1 cellular context compared by ENCODE assay signal in genomic region chr15:77702211-77702957, GRCh38.
TF ChIP-seq lines count a peak whose summit lies in the region.

No MANE protein-coding gene starts in this region.

TF ChIP-seq in K562, 482 proteins besides CTCF, POLR2A, EP300 and RAD21 (continued from another document):
- TF ChIP-seq, protein P1, sequence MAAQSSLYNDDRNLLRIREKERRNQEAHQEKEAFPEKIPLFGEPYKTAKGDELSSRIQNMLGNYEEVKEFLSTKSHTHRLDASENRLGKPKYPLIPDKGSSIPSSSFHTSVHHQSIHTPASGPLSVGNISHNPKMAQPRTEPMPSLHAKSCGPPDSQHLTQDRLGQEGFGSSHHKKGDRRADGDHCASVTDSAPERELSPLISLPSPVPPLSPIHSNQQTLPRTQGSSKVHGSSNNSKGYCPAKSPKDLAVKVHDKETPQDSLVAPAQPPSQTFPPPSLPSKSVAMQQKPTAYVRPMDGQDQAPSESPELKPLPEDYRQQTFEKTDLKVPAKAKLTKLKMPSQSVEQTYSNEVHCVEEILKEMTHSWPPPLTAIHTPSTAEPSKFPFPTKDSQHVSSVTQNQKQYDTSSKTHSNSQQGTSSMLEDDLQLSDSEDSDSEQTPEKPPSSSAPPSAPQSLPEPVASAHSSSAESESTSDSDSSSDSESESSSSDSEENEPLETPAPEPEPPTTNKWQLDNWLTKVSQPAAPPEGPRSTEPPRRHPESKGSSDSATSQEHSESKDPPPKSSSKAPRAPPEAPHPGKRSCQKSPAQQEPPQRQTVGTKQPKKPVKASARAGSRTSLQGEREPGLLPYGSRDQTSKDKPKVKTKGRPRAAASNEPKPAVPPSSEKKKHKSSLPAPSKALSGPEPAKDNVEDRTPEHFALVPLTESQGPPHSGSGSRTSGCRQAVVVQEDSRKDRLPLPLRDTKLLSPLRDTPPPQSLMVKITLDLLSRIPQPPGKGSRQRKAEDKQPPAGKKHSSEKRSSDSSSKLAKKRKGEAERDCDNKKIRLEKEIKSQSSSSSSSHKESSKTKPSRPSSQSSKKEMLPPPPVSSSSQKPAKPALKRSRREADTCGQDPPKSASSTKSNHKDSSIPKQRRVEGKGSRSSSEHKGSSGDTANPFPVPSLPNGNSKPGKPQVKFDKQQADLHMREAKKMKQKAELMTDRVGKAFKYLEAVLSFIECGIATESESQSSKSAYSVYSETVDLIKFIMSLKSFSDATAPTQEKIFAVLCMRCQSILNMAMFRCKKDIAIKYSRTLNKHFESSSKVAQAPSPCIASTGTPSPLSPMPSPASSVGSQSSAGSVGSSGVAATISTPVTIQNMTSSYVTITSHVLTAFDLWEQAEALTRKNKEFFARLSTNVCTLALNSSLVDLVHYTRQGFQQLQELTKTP (IDR thresholded peaks at IDR 0.05; ENCODE audit: low read depth in 1 of 2, partially characterized antibody in 2 of 2): peak in 1 of 2 experiments; percentile 84
- TF ChIP-seq PML (IDR thresholded peaks at IDR 0.05; ENCODE audit: low read length): no peak
- no peak for TF ChIP-seq ZFP1 (CRISPR knock-in tag; IDR thresholded peaks at IDR 0.05)
- peak; percentile 94 for TF ChIP-seq MIER1 (IDR thresholded peaks at IDR 0.05; ENCODE audit: low read depth)
- 0 out of 2 replicates have a peak, but pooled peaks have one; percentile 21 for TF ChIP-seq E2F5 (CRISPR knock-in tag; IDR thresholded peaks at IDR 0.05)
- TF ChIP-seq ZNF395 (CRISPR knock-in tag; IDR thresholded peaks at IDR 0.05): 0 out of 2 replicates have a peak, but pooled peaks have one; percentile 26
- no peak for TF ChIP-seq ZNF316 (IDR thresholded peaks at IDR 0.05)
- no peak for TF ChIP-seq NEUROD1 (IDR thresholded peaks at IDR 0.05; ENCODE audit: borderline replicate concordance, low read depth, low read length, partially characterized antibody)
- TF ChIP-seq EHMT2 (IDR thresholded peaks at IDR 0.05): peak; percentile 98
- TF ChIP-seq, protein P2, sequence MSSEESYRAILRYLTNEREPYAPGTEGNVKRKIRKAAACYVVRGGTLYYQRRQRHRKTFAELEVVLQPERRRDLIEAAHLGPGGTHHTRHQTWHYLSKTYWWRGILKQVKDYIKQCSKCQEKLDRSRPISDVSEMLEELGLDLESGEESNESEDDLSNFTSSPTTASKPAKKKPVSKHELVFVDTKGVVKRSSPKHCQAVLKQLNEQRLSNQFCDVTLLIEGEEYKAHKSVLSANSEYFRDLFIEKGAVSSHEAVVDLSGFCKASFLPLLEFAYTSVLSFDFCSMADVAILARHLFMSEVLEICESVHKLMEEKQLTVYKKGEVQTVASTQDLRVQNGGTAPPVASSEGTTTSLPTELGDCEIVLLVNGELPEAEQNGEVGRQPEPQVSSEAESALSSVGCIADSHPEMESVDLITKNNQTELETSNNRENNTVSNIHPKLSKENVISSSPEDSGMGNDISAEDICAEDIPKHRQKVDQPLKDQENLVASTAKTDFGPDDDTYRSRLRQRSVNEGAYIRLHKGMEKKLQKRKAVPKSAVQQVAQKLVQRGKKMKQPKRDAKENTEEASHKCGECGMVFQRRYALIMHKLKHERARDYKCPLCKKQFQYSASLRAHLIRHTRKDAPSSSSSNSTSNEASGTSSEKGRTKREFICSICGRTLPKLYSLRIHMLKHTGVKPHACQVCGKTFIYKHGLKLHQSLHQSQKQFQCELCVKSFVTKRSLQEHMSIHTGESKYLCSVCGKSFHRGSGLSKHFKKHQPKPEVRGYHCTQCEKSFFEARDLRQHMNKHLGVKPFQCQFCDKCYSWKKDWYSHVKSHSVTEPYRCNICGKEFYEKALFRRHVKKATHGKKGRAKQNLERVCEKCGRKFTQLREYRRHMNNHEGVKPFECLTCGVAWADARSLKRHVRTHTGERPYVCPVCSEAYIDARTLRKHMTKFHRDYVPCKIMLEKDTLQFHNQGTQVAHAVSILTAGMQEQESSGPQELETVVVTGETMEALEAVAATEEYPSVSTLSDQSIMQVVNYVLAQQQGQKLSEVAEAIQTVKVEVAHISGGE (CRISPR knock-in tag; IDR thresholded peaks at IDR 0.05): no peak
- TF ChIP-seq HDAC2 (IDR thresholded peaks at IDR 0.05): peak; percentile 34; the same call in 1 of the 2 replicates
- TF ChIP-seq, protein P3, sequence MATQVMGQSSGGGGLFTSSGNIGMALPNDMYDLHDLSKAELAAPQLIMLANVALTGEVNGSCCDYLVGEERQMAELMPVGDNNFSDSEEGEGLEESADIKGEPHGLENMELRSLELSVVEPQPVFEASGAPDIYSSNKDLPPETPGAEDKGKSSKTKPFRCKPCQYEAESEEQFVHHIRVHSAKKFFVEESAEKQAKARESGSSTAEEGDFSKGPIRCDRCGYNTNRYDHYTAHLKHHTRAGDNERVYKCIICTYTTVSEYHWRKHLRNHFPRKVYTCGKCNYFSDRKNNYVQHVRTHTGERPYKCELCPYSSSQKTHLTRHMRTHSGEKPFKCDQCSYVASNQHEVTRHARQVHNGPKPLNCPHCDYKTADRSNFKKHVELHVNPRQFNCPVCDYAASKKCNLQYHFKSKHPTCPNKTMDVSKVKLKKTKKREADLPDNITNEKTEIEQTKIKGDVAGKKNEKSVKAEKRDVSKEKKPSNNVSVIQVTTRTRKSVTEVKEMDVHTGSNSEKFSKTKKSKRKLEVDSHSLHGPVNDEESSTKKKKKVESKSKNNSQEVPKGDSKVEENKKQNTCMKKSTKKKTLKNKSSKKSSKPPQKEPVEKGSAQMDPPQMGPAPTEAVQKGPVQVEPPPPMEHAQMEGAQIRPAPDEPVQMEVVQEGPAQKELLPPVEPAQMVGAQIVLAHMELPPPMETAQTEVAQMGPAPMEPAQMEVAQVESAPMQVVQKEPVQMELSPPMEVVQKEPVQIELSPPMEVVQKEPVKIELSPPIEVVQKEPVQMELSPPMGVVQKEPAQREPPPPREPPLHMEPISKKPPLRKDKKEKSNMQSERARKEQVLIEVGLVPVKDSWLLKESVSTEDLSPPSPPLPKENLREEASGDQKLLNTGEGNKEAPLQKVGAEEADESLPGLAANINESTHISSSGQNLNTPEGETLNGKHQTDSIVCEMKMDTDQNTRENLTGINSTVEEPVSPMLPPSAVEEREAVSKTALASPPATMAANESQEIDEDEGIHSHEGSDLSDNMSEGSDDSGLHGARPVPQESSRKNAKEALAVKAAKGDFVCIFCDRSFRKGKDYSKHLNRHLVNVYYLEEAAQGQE (CRISPR knock-in tag; IDR thresholded peaks at IDR 0.05; ENCODE audit: low read depth): peak; percentile 94
- peak in 1 of 2 experiments; percentile 47; a peak in 1 of 4 replicates for TF ChIP-seq RCOR1 (IDR thresholded peaks at IDR 0.05; ENCODE audit: borderline replicate concordance in 1 of 2, low read depth in 2 of 2, low read length in 2 of 2)
